ENCODE assay signal across 19 cellular contexts in genomic region chr3:145219355-145220196, GRCh38.
DNase-seq lines count a peak whose midpoint lies in the region; ATAC-seq, FAIRE-seq and TF ChIP-seq lines count a peak whose summit lies in the region.
"Had no signal": no experiment of that assay in that cellular context is flagged by ENCODE, and none has a peak within 500 bp of the region (broad histone marks: within the 10 kb centered on the region; RNA-seq: fewer than 3 reads in every experiment).

No MANE protein-coding gene starts in this region.

- H3K4me3 Mint-ChIP-seq in activated CD8-positive, alpha-beta T cell treated with anti-CD3 and anti-CD28 coated beads for 36 hours, result no peak overlapping the region
- H3K4me3 Mint-ChIP-seq: activated CD4-positive, alpha-beta T cell treated with anti-CD3 and anti-CD28 coated beads for 36 hours had no signal

- CTCF ChIA-PET in activated CD8-positive, alpha-beta T cell treated with anti-CD3 and anti-CD28 coated beads for 36 hours (lab: Charles Lee), result no interaction called here

- TF ChIP-seq CTCF in 22Rv1 (IDR thresholded peaks at IDR 0.05), result no peak
- no peak for TF ChIP-seq CTCF in fibroblast of mammary gland (conservative IDR thresholded peaks at IDR 0.05; ENCODE audit: control insufficient read depth, insufficient read depth, low read depth, low read length)
- no peak for TF ChIP-seq CTCF in activated CD8-positive, alpha-beta T cell treated with anti-CD3 and anti-CD28 coated beads for 36 hours (IDR thresholded peaks at IDR 0.05)

- peak overlapping the region; percentile 46 for H3K27ac ChIP-seq in 22Rv1
- H3K27ac ChIP-seq: neutrophil, sigmoid colon, testis had no signal

- no peaks in the 10 kb centered on the region for H3K36me3 Mint-ChIP-seq in activated CD8-positive, alpha-beta T cell treated with anti-CD3 and anti-CD28 coated beads for 36 hours (ENCODE audit: low read depth)

- H3K27me3 Mint-ChIP-seq in activated CD8-positive, alpha-beta T cell treated with anti-CD3 and anti-CD28 coated beads for 36 hours, result no peaks in the 10 kb centered on the region
- H3K27me3 Mint-ChIP-seq: activated CD4-positive, alpha-beta T cell treated with anti-CD3 and anti-CD28 coated beads for 36 hours had no signal

- H3K4me3 ChIP-seq in fibroblast of mammary gland (ENCODE audit: control insufficient read depth, low read depth, low read length), result no peak overlapping the region
- H3K4me3 ChIP-seq: HAP-1, sigmoid colon, testis had no signal

- no peak overlapping the region for H3K27ac Mint-ChIP-seq in activated CD8-positive, alpha-beta T cell treated with anti-CD3 and anti-CD28 coated beads for 36 hours
- H3K27ac Mint-ChIP-seq: activated CD4-positive, alpha-beta T cell treated with anti-CD3 and anti-CD28 coated beads for 36 hours had no signal

- POLR2A ChIA-PET in activated CD8-positive, alpha-beta T cell treated with anti-CD3 and anti-CD28 coated beads for 36 hours (lab: Charles Lee), result no interaction called here

- no peaks in the 10 kb centered on the region for H3K4me1 Mint-ChIP-seq in activated CD8-positive, alpha-beta T cell treated with anti-CD3 and anti-CD28 coated beads for 36 hours (ENCODE audit: low read depth)
- H3K4me1 Mint-ChIP-seq: activated CD4-positive, alpha-beta T cell treated with anti-CD3 and anti-CD28 coated beads for 36 hours had no signal

- no peak for ATAC-seq in activated CD8-positive, alpha-beta T cell treated with anti-CD3 and anti-CD28 coated beads for 36 hours
- ATAC-seq in HG03280 (IDR thresholded peaks at IDR 0.05; ENCODE audit: unreplicated experiment), result no peak
- ATAC-seq: activated CD4-positive, alpha-beta T cell treated with anti-CD3 and anti-CD28 coated beads for 36 hours had no signal

- intact Hi-C loops in activated CD8-positive, alpha-beta T cell treated with anti-CD3 and anti-CD28 coated beads for 36 hours (cut with micrococcal nuclease), result no loop called here

- DNase-seq in DMS 273 (lab: John Stamatoyannopoulos, UW; ENCODE audit: unreplicated experiment) (peak; percentile 51), NCI-H524 treated with DMSO at 0.1 percent for 48 hours (lab: John Stamatoyannopoulos, UW) (peak; percentile 39), fibroblast of mammary gland (ENCODE audit: low read depth) (peak; percentile 9), GM19239 (ENCODE audit: insufficient read length, low spot score) (no peak), NCI-H510A treated with DMSO at 0.1 percent for 48 hours (lab: John Stamatoyannopoulos, UW) (no peak)
- no peak for DNase-seq in activated CD8-positive, alpha-beta T cell treated with anti-CD3 and anti-CD28 coated beads for 36 hours
- DNase-seq: activated CD4-positive, alpha-beta T cell treated with anti-CD3 and anti-CD28 coated beads for 36 hours; activated CD8-positive, alpha-beta memory T cell treated with anti-CD3 and anti-CD28 coated beads, Interleukin-2, amount 50 U/mL, for 4 hours; activated gamma-delta T cell treated with Interleukin-2 at 50 U/mL for 16 hours; kidney glomerular epithelial cell; SIG-M5; sigmoid colon; stimulated activated CD4-positive, alpha-beta T cell treated with anti-CD3 and anti-CD28 coated beads, Interleukin-4, amount 100 ng/mL, for 24 hours; stimulated activated CD8-positive, alpha-beta memory T cell treated with anti-CD3 and anti-CD28 coated beads, Interleukin-4, amount 100 ng/mL, for 48 hours; testis had no signal

- peaks cover 10% of the 10 kb centered on the region for H3K9me3 Mint-ChIP-seq in activated CD8-positive, alpha-beta T cell treated with anti-CD3 and anti-CD28 coated beads for 36 hours

- FAIRE-seq in GM19239 (lab: Jason Lieb, UNC), result no peak

Comparison
In these comparisons a context has a peak if more than half of its experiments do, and no peak if none do; other contexts are left out.
1. DNase-seq: peak in DMS 273 (single experiment), NCI-H524 treated with DMSO at 0.1 percent for 48 hours (single experiment) and fibroblast of mammary gland (single experiment); none in activated CD8-positive, alpha-beta T cell treated with anti-CD3 and anti-CD28 coated beads for 36 hours (single experiment), GM19239 (single experiment) and NCI-H510A treated with DMSO at 0.1 percent for 48 hours (single experiment).